2 cellular contexts compared by ENCODE assay signal in genomic region chr11:126942146-126942545, GRCh38.
TF ChIP-seq lines count a peak whose summit lies in the region.

No MANE protein-coding gene starts in this region.

TF ChIP-seq in HepG2, 621 proteins besides CTCF, POLR2A, EP300 and RAD21:
- TF ChIP-seq NCOA2 (CRISPR knock-in tag; IDR thresholded peaks at IDR 0.05) (no peak), ZNF251 (CRISPR knock-in tag; IDR thresholded peaks at IDR 0.05) (no peak), ATF7 (IDR thresholded peaks at IDR 0.05) (peak; percentile 80), ATF7 (CRISPR knock-in tag; IDR thresholded peaks at IDR 0.05) (no peak), RFX3 (CRISPR knock-in tag; IDR thresholded peaks at IDR 0.05) (no peak), MIER3 (CRISPR knock-in tag; IDR thresholded peaks at IDR 0.05; ENCODE audit: borderline replicate concordance) (no peak), ZNF274 (CRISPR knock-in tag; IDR thresholded peaks at IDR 0.05) (no peak), CREB1 (IDR thresholded peaks at IDR 0.05) (peak; percentile 70), CREB1 (CRISPR knock-in tag; IDR thresholded peaks at IDR 0.05) (no peak), ZNF773 (CRISPR knock-in tag; IDR thresholded peaks at IDR 0.05; ENCODE audit: borderline replicate concordance) (no peak), FOXJ3 (CRISPR knock-in tag; IDR thresholded peaks at IDR 0.05; ENCODE audit: borderline replicate concordance) (no peak), HIVEP1 (CRISPR knock-in tag; IDR thresholded peaks at IDR 0.05) (no peak), ZNF687 (CRISPR knock-in tag; IDR thresholded peaks at IDR 0.05) (no peak)
- TF ChIP-seq, protein P1, sequence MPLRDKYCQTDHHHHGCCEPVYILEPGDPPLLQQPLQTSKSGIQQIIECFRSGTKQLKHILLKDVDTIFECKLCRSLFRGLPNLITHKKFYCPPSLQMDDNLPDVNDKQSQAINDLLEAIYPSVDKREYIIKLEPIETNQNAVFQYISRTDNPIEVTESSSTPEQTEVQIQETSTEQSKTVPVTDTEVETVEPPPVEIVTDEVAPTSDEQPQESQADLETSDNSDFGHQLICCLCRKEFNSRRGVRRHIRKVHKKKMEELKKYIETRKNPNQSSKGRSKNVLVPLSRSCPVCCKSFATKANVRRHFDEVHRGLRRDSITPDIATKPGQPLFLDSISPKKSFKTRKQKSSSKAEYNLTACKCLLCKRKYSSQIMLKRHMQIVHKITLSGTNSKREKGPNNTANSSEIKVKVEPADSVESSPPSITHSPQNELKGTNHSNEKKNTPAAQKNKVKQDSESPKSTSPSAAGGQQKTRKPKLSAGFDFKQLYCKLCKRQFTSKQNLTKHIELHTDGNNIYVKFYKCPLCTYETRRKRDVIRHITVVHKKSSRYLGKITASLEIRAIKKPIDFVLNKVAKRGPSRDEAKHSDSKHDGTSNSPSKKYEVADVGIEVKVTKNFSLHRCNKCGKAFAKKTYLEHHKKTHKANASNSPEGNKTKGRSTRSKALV (CRISPR knock-in tag; IDR thresholded peaks at IDR 0.05), result no peak
- TF ChIP-seq, protein P2, sequence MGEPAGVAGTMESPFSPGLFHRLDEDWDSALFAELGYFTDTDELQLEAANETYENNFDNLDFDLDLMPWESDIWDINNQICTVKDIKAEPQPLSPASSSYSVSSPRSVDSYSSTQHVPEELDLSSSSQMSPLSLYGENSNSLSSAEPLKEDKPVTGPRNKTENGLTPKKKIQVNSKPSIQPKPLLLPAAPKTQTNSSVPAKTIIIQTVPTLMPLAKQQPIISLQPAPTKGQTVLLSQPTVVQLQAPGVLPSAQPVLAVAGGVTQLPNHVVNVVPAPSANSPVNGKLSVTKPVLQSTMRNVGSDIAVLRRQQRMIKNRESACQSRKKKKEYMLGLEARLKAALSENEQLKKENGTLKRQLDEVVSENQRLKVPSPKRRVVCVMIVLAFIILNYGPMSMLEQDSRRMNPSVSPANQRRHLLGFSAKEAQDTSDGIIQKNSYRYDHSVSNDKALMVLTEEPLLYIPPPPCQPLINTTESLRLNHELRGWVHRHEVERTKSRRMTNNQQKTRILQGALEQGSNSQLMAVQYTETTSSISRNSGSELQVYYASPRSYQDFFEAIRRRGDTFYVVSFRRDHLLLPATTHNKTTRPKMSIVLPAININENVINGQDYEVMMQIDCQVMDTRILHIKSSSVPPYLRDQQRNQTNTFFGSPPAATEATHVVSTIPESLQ (CRISPR knock-in tag; conservative IDR thresholded peaks at IDR 0.05), result no peak

TF ChIP-seq in endothelial cell of umbilical vein, 7 proteins besides CTCF, POLR2A, EP300 and RAD21:
- TF ChIP-seq JUN (IDR thresholded peaks at IDR 0.05; ENCODE audit: borderline replicate concordance, insufficient read depth, insufficient read length, low read depth) (peak; percentile 3), FOS (IDR thresholded peaks at IDR 0.05; ENCODE audit: borderline replicate concordance, insufficient read depth, low read length) (no peak)
TF ChIP-seq in endothelial cell of umbilical vein: peak in this region for 1.
